29 cellular contexts compared by ENCODE assay signal in genomic region chr3:188002626-188003138, GRCh38.
A peak's percentile ranks its signal among the peaks of the same experiment; 100 is the strongest.
DNase-seq lines count a peak whose midpoint lies in the region; ATAC-seq, FAIRE-seq and TF ChIP-seq lines count a peak whose summit lies in the region.
"Had no signal": no experiment of that assay in that cellular context is flagged by ENCODE, and none has a peak within 500 bp of the region (broad histone marks: within the 10 kb centered on the region; RNA-seq: fewer than 3 reads in every experiment).

No MANE protein-coding gene starts in this region.

- no peaks in the 10 kb centered on the region for H3K36me3 ChIP-seq in CD8-positive, alpha-beta T cell (ENCODE audit: insufficient read depth, low read length)
- H3K36me3 ChIP-seq in K562 (ENCODE audit: control insufficient read depth, insufficient read depth, low read length) = no peaks in the 10 kb centered on the region
- H3K36me3 ChIP-seq: BLaER1 treated with 17β-estradiol and CSF1 and Interleukin-3, amounts not matched to agents 10 nM and 100 nM; gastrocnemius medialis had no signal

- no peak for TF ChIP-seq EP300 in K562 (IDR thresholded peaks at IDR 0.05; ENCODE audit: low read length)

- no peaks in the 10 kb centered on the region for H3K36me3 Mint-ChIP-seq in CD8-positive, alpha-beta T cell
- H3K36me3 Mint-ChIP-seq in natural killer cell treated with Interleukin-12 subunit alpha and Interleukin-12 subunit beta and Interleukin-15 and Interleukin-18, amount 100 ng/mL, for 72 hours = no peaks in the 10 kb centered on the region
- H3K36me3 Mint-ChIP-seq in MCF 10A (ENCODE audit: insufficient read depth, unreplicated experiment) = no peaks in the 10 kb centered on the region

- no peak overlapping the region for H3K4me3 ChIP-seq in CD8-positive, alpha-beta T cell (ENCODE audit: low read depth, low read length)
- H3K4me3 ChIP-seq in K562 = no peak overlapping the region
- H3K4me3 ChIP-seq: BLaER1 treated with 17β-estradiol and CSF1 and Interleukin-3, amounts not matched to agents 10 nM and 100 nM; coronary artery; gastrocnemius medialis had no signal

- H3K9ac ChIP-seq in K562 (ENCODE audit: insufficient read depth in 1 of 2, low read depth in 2 of 2, low read length in 2 of 2) = no peak overlapping the region
- H3K9ac ChIP-seq: BLaER1 treated with 17β-estradiol and CSF1 and Interleukin-3, amounts not matched to agents 10 nM and 100 nM had no signal

- H3K27ac ChIP-seq in CD8-positive, alpha-beta T cell (ENCODE audit: low read depth, low read length) = no peak overlapping the region
- no peak overlapping the region for H3K27ac ChIP-seq in K562 (ENCODE audit: extremely low read depth, low read depth, low read length)
- H3K27ac ChIP-seq: coronary artery had no signal

- no peaks in the 10 kb centered on the region for H3K79me2 ChIP-seq in K562 (ENCODE audit: control insufficient read depth, insufficient read depth, low read length)

- BruUV-seq in K562 (replicated peaks; lab: Mats Ljungman, UMichigan) (no TSS peak), MCF 10A (replicated peaks; lab: Mats Ljungman, UMichigan) (no TSS peak)

- no peak for TF ChIP-seq POLR2A in K562 (conservative IDR thresholded peaks at IDR 0.05)

- H3K4me3 Mint-ChIP-seq in CD8-positive, alpha-beta T cell = no peak overlapping the region
- peak overlapping the region; percentile 47 for H3K4me3 Mint-ChIP-seq in natural killer cell treated with Interleukin-12 subunit alpha and Interleukin-12 subunit beta and Interleukin-15 and Interleukin-18, amount 100 ng/mL, for 72 hours
- H3K4me3 Mint-ChIP-seq in MCF 10A (ENCODE audit: unreplicated experiment) = no peak overlapping the region
- H3K4me3 Mint-ChIP-seq: activated CD4-positive, alpha-beta memory T cell treated with anti-CD3 and anti-CD28 coated beads, Interleukin-2, amount 10 ng/mL, durations not matched to agents 7 days and 5 days; activated naive CD4-positive, alpha-beta T cell treated with anti-CD3 and anti-CD28 coated beads, Interleukin-2, amount 50 U/mL, for 24 hours; neural crest cell had no signal

- TF ChIP-seq RAD21 in K562 (CRISPR knock-in tag; conservative IDR thresholded peaks at IDR 0.05 in 1 of 2, IDR thresholded peaks at IDR 0.05 in 1 of 2) = no peak

- H3K9me3 ChIP-seq in CD8-positive, alpha-beta T cell (ENCODE audit: low read length) = no peaks in the 10 kb centered on the region
- H3K9me3 ChIP-seq in K562 (replicated peaks; ENCODE audit: control insufficient read depth, insufficient read depth, low read depth, low read length) = no peaks in the 10 kb centered on the region
- H3K9me3 ChIP-seq: gastrocnemius medialis had no signal

- H3K9me1 ChIP-seq in K562 (ENCODE audit: control insufficient read depth, insufficient read depth, low read length) = no peaks in the 10 kb centered on the region

- WGBS in K562 (ENCODE audit: insufficient coverage, low coverage, missing lambda C conversion rate) = 0% methylated on average over 1 of the region's 1 CpG

- H3K27me3 Mint-ChIP-seq in CD8-positive, alpha-beta T cell (ENCODE audit: low read depth) = no peaks in the 10 kb centered on the region
- H3K27me3 Mint-ChIP-seq in natural killer cell treated with Interleukin-12 subunit alpha and Interleukin-12 subunit beta and Interleukin-15 and Interleukin-18, amount 100 ng/mL, for 72 hours = no peaks in the 10 kb centered on the region
- no peaks in the 10 kb centered on the region for H3K27me3 Mint-ChIP-seq in MCF 10A (ENCODE audit: insufficient read depth, unreplicated experiment)
- H3K27me3 Mint-ChIP-seq: activated CD4-positive, alpha-beta memory T cell treated with anti-CD3 and anti-CD28 coated beads, Interleukin-2, amount 10 ng/mL, durations not matched to agents 7 days and 5 days; activated naive CD4-positive, alpha-beta T cell treated with anti-CD3 and anti-CD28 coated beads, Interleukin-2, amount 50 U/mL, for 24 hours had no signal

- H3K9me3 Mint-ChIP-seq in CD8-positive, alpha-beta T cell = no peaks in the 10 kb centered on the region
- H3K9me3 Mint-ChIP-seq in natural killer cell treated with Interleukin-12 subunit alpha and Interleukin-12 subunit beta and Interleukin-15 and Interleukin-18, amount 100 ng/mL, for 72 hours = peaks cover 3% of the 10 kb centered on the region
- H3K9me3 Mint-ChIP-seq in MCF 10A (ENCODE audit: unreplicated experiment) = no peaks in the 10 kb centered on the region
- H3K9me3 Mint-ChIP-seq: activated naive CD4-positive, alpha-beta T cell treated with anti-CD3 and anti-CD28 coated beads, Interleukin-2, amount 50 U/mL, for 24 hours; activated T-helper 2 cell treated with anti-CD3 and anti-CD28 coated beads, Interferon-gamma antibody, Interleukin-2, Interleukin-4, amounts not matched to agents 10 μg/mL and 5 μg/mL and 100 μg/mL, durations not matched to agents 14 hours and 24 hours and 36 hours; neural crest cell had no signal

- H2AFZ ChIP-seq in K562 (ENCODE audit: low read depth, low read length) = no peak overlapping the region

- in situ Hi-C loops in K562 (cut with MboI) = no loop called here

- H3K27me3 ChIP-seq in CD8-positive, alpha-beta T cell (ENCODE audit: insufficient read depth, low read length) = no peaks in the 10 kb centered on the region
- peaks cover 0 to 7% of the 10 kb centered on the region in 2 experiments; a peak in 3 of 5 replicates for H3K27me3 ChIP-seq in K562 (ENCODE audit: control insufficient read depth in 2 of 2, insufficient read depth in 2 of 2, low read length in 2 of 2)
- H3K27me3 ChIP-seq: BLaER1 treated with 17β-estradiol and CSF1 and Interleukin-3, amounts not matched to agents 10 nM and 100 nM; gastrocnemius medialis had no signal

- intact Hi-C loops in CD8-positive, alpha-beta T cell (cut with DNase I, micrococcal nuclease) = no loop called here
- intact Hi-C loops in K562 (cut with micrococcal nuclease) (no loop called here), MCF 10A (cut with micrococcal nuclease) (no loop called here)

- TF ChIP-seq CTCF in CD8-positive, alpha-beta T cell (IDR thresholded peaks at IDR 0.05) = no peak
- TF ChIP-seq CTCF in K562 (IDR thresholded peaks at IDR 0.05 in 2 of 3, conservative IDR thresholded peaks at IDR 0.05 in 1 of 3; ENCODE audit: insufficient read depth in 2 of 3, low read depth in 1 of 3, low read length in 3 of 3) = no peak
- no peak for TF ChIP-seq CTCF in MCF 10A (IDR thresholded peaks at IDR 0.05; ENCODE audit: unreplicated experiment)

- H3K4me2 ChIP-seq in K562 (ENCODE audit: insufficient read depth, low read length) = no peak overlapping the region

- peak overlapping the region; percentile 47 for H3K27ac Mint-ChIP-seq in CD8-positive, alpha-beta T cell
- peak overlapping the region; percentile 99 to 100 for H3K27ac Mint-ChIP-seq in natural killer cell treated with Interleukin-12 subunit alpha and Interleukin-12 subunit beta and Interleukin-15 and Interleukin-18, amount 100 ng/mL, for 72 hours
- H3K27ac Mint-ChIP-seq in MCF 10A (ENCODE audit: low read depth, unreplicated experiment) = no peak overlapping the region
- H3K27ac Mint-ChIP-seq: activated CD4-positive, alpha-beta memory T cell treated with anti-CD3 and anti-CD28 coated beads, Interleukin-2, amount 10 ng/mL, durations not matched to agents 7 days and 5 days; activated naive CD4-positive, alpha-beta T cell treated with anti-CD3 and anti-CD28 coated beads, Interleukin-2, amount 50 U/mL, for 24 hours; activated T-helper 2 cell treated with anti-CD3 and anti-CD28 coated beads, Interferon-gamma antibody, Interleukin-2, Interleukin-4, amounts not matched to agents 10 μg/mL and 5 μg/mL and 100 μg/mL, durations not matched to agents 14 hours and 24 hours and 36 hours had no signal

- no peak for DNase-seq in CD8-positive, alpha-beta T cell
- DNase-seq in HT-29 (ENCODE audit: low spot score) (peak; percentile 14), K562 (ENCODE audit: extremely low read depth in 1 of 4, low spot score in 3 of 4) (no peak), MCF 10A (ENCODE audit: unreplicated experiment) (no peak), NCI-H526 treated with DMSO at 0.1 percent for 48 hours (lab: John Stamatoyannopoulos, UW) (no peak), epidermal melanocyte (ENCODE audit: insufficient read length, low spot score) (no peak)
- no peak for DNase-seq in natural killer cell treated with Interleukin-12 subunit alpha and Interleukin-12 subunit beta and Interleukin-15 and Interleukin-18, amount 100 ng/mL, for 72 hours (ENCODE audit: low spot score)
- DNase-seq: activated CD4-positive, alpha-beta memory T cell treated with anti-CD3 and anti-CD28 coated beads, Interleukin-2, amount 10 ng/mL, durations not matched to agents 7 days and 5 days; anterior cingulate cortex; gastrocnemius medialis; GOT3; KG1; mammary epithelial cell; NCI-H1436 treated with DMSO at 0.1 percent for 48 hours; NCI-H2107; NK-92 treated with Interleukin-12 subunit alpha and Interleukin-12 subunit beta, amount 100 ng/mL, for 24 hours; posterior cingulate gyrus; right cardiac atrium; stimulated activated CD4-positive, alpha-beta T cell treated with anti-CD3 and anti-CD28 coated beads, Interleukin-4, amount 100 ng/mL, for 1 hour; substantia nigra had no signal

- H4K20me1 ChIP-seq in K562 (replicated peaks; ENCODE audit: control insufficient read depth, insufficient read depth, low read length) = no peaks in the 10 kb centered on the region
- H4K20me1 ChIP-seq: BLaER1 treated with 17β-estradiol and CSF1 and Interleukin-3, amounts not matched to agents 10 nM and 100 nM had no signal

- peaks cover 51% of the 10 kb centered on the region for H3K4me1 Mint-ChIP-seq in CD8-positive, alpha-beta T cell (ENCODE audit: low read depth)
- H3K4me1 Mint-ChIP-seq in natural killer cell treated with Interleukin-12 subunit alpha and Interleukin-12 subunit beta and Interleukin-15 and Interleukin-18, amount 100 ng/mL, for 72 hours (ENCODE audit: low read depth in 2 of 2) = peaks cover 59 to 70% of the 10 kb centered on the region in 2 donors
- H3K4me1 Mint-ChIP-seq in MCF 10A (ENCODE audit: insufficient read depth, unreplicated experiment) = no peaks in the 10 kb centered on the region

- ATAC-seq in CD8-positive, alpha-beta T cell = no peak
- ATAC-seq in K562 (no peak), HG03432 (IDR thresholded peaks at IDR 0.05; ENCODE audit: unreplicated experiment) (no peak)
- ATAC-seq in natural killer cell treated with Interleukin-12 subunit alpha and Interleukin-12 subunit beta and Interleukin-15 and Interleukin-18, amount 100 ng/mL, for 72 hours = no peak
- ATAC-seq: activated CD4-positive, CD25-positive, alpha-beta regulatory T cell treated with anti-CD3 and anti-CD28 coated beads, Interleukin-2, amount 50 U/mL, for 24 hours; gastrocnemius medialis; right cardiac atrium had no signal

- CTCF ChIA-PET in CD8-positive, alpha-beta T cell (lab: Charles Lee) = interaction anchor here (1.0 kb wide), 1 partner anchor 9 kb away, joined by 5 read pairs; no protein-coding TSS in a partner anchor
- CTCF ChIA-PET in K562 (lab: Yijun Ruan, JAX; ENCODE audit: low intra/inter-chr PET ratio) = no interaction called here
- CTCF ChIA-PET in MCF 10A (lab: Yijun Ruan, JAX) = interaction anchor here (1.2 kb wide), 1 partner anchor 138 kb away, joined by 3 read pairs; no protein-coding TSS in a partner anchor

- FAIRE-seq in K562 (lab: Jason Lieb, UNC) = no peak
- FAIRE-seq: GM12891, RCC 7860 had no signal

- POLR2A ChIA-PET in CD8-positive, alpha-beta T cell (lab: Charles Lee) = no interaction called here
- POLR2A ChIA-PET in K562 (lab: Yijun Ruan, JAX) = no interaction called here
- POLR2A ChIA-PET in MCF 10A (lab: Yijun Ruan, JAX) = interaction anchor here (0.6 to 1.0 kb wide), 2 partner anchors 257 to 998 kb away, joined by 3 to 4 read pairs; partner anchors contain the start of gene BCL6

- peaks cover 31% of the 10 kb centered on the region for H3K4me1 ChIP-seq in CD8-positive, alpha-beta T cell (ENCODE audit: insufficient read depth, low read length)
- no peaks in the 10 kb centered on the region; a peak in 1 of 5 replicates for H3K4me1 ChIP-seq in K562 (replicated peaks in 1 of 2; ENCODE audit: control insufficient read depth in 2 of 2, insufficient read depth in 2 of 2, low read length in 2 of 2)
